Comparison of ENCODE assay signal across 14 cellular contexts in the genomic region with DNA sequence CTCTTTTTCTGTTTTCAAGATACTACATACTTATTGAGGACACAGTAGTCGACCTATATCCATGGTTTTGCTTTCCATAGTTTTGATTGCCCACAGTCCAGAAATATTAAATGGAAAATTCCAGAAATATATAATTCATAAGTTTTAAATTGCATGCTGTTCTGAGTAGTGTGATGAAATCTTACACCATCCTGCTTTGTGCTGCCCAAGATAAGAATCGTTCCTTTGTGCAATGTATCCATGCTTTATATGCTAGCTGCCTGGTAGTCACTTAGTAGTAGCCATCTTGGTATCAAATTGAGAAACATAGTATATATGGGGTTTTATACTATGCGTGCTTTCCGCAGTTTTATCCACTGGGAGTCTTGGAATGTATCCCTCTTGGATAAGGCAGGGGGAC. TPM values are rescaled to one million over a fixed set of nuclear protein-coding genes. Genes with fewer than 3 reads are reported as not detected.
DNase-seq lines count a peak whose midpoint lies in the region; ATAC-seq and TF ChIP-seq lines count a peak whose summit lies in the region.
"Had no signal": no experiment of that assay in that cellular context is flagged by ENCODE, and none has a peak within 500 bp of the region (broad histone marks: within the 10 kb centered on the region; RNA-seq: fewer than 3 reads in every experiment).

No MANE protein-coding gene starts in this region.

- no peak for TF ChIP-seq POLR2A in esophagus muscularis mucosa (IDR thresholded peaks at IDR 0.05; ENCODE audit: low read depth)

- ATAC-seq in HG03354 (IDR thresholded peaks at IDR 0.05; ENCODE audit: poor library complexity, severe bottlenecking, unreplicated experiment): no peak
- ATAC-seq in GM18870 (IDR thresholded peaks at IDR 0.05; ENCODE audit: unreplicated experiment): no peak
- ATAC-seq: CD8-positive, alpha-beta T cell; HCT116 had no signal

- intact Hi-C loops in esophagus muscularis mucosa (cut with DNase I): no loop called here

- TF ChIP-seq EP300 in esophagus muscularis mucosa (IDR thresholded peaks at IDR 0.05): no peak

- TF ChIP-seq CTCF in choroid plexus epithelial cell (conservative IDR thresholded peaks at IDR 0.05; ENCODE audit: low read depth, low read length): no peak
- TF ChIP-seq CTCF in esophagus muscularis mucosa (IDR thresholded peaks at IDR 0.05): no peak

- no peaks in the 10 kb centered on the region for H3K36me3 ChIP-seq in esophagus muscularis mucosa

- no peak overlapping the region for H3K27ac ChIP-seq in esophagus muscularis mucosa (replicated peaks in 1 of 4)
- H3K27ac ChIP-seq: 22Rv1 had no signal

- no peaks in the 10 kb centered on the region for H3K9me3 ChIP-seq in esophagus muscularis mucosa

- 92% methylated on average over 4 of the region's 4 CpGs for WGBS in esophagus muscularis mucosa

- peak; percentile 36 for DNase-seq in NCI-H82 (lab: John Stamatoyannopoulos, UW)
- DNase-seq in NCI-H82 treated with DMSO at 0.1 percent for 48 hours (lab: John Stamatoyannopoulos, UW; ENCODE audit: unreplicated experiment): no peak
- DNase-seq in choroid plexus epithelial cell (ENCODE audit: low read depth): peak; percentile 65
- DNase-seq in iris pigment epithelial cell (ENCODE audit: low read depth): peak; percentile 82
- no peak for DNase-seq in esophagus muscularis mucosa (ENCODE audit: extremely low spot score)
- DNase-seq: CD8-positive, alpha-beta T cell; COR-L47; DMS153; DMS79 treated with DMSO at 0.1 percent for 48 hours; EL had no signal

- no peaks in the 10 kb centered on the region for H3K27me3 ChIP-seq in esophagus muscularis mucosa

- H3K4me3 ChIP-seq in choroid plexus epithelial cell (ENCODE audit: low read depth, low read length): no peak overlapping the region
- no peak overlapping the region for H3K4me3 ChIP-seq in esophagus muscularis mucosa

- H3K4me1 ChIP-seq in esophagus muscularis mucosa: no peaks in the 10 kb centered on the region

RNA-seq across cellular contexts. Expression of a gene that starts 59.0 kb away (rescaled TPM):
- 10 to 100 TPM; 12.3 to 21.2 (median 13.4) TPM for total RNA-seq in esophagus muscularis mucosa

RNA-seq across cellular contexts. Expression of a gene that starts 59.2 kb away (rescaled TPM):
- total RNA-seq in esophagus muscularis mucosa: 10 to 100 TPM; 10.7 to 17.4 (median 11.0) TPM

Comparison
In these comparisons a context has a peak if more than half of its experiments do, and no peak if none do; other contexts are left out.
1. DNase-seq: peak in NCI-H82 (single experiment), choroid plexus epithelial cell (single experiment) and iris pigment epithelial cell (single experiment); none in NCI-H82 treated with DMSO at 0.1 percent for 48 hours (single experiment) and esophagus muscularis mucosa (single experiment).